In the genomic region with DNA sequence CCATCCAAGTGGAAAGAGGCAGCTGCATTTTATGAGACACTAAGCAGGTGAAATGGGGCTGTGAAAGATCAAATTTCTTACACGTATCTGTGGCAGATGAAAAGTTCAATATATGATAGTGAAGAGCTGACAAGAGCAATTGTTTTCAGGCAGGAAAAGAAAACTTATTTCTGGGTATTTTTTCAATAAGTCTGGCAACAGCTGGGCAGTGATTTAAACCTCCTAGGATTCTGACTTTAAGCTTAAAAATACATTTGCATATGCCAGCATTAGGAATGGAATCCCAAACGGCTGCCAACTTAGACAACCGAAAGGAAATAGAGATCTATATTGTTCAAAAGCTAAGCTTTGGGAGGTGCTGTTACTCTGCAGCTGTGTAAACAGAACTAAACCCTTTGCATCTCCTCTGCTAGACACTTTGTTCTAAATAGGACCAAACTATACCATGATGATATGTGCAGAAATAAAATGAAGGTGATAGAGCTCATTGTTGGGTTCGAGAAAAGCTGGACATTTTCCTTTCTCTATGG, we compare ENCODE assay signal across 12 cellular contexts. TPM values are rescaled to one million over a fixed set of nuclear protein-coding genes. Genes with fewer than 3 reads are reported as not detected.
A peak's percentile ranks its signal among the peaks of the same experiment; 100 is the strongest.
DNase-seq lines count a peak whose midpoint lies in the region; ATAC-seq and TF ChIP-seq lines count a peak whose summit lies in the region.
"Had no signal": no experiment of that assay in that cellular context is flagged by ENCODE, and none has a peak within 500 bp of the region (broad histone marks: within the 10 kb centered on the region; RNA-seq: fewer than 3 reads in every experiment).

No MANE protein-coding gene starts in this region.

- no peaks in the 10 kb centered on the region for H3K36me3 Mint-ChIP-seq in natural killer cell

- peaks cover 10 to 15% of the 10 kb centered on the region in 2 donors for H3K27me3 Mint-ChIP-seq in natural killer cell (ENCODE audit: low read depth in 2 of 2)
- H3K27me3 Mint-ChIP-seq: activated CD4-positive, alpha-beta memory T cell treated with anti-CD3 and anti-CD28 coated beads, Interleukin-2, amount 10 ng/mL, durations not matched to agents 7 days and 5 days had no signal

- TF ChIP-seq CTCF in ascending aorta (IDR thresholded peaks at IDR 0.05) = no peak
- no peak for TF ChIP-seq CTCF in natural killer cell (IDR thresholded peaks at IDR 0.05)

- H3K27me3 ChIP-seq in skeletal muscle satellite cell (ENCODE audit: control insufficient read depth, insufficient read depth, low read length) (no peaks in the 10 kb centered on the region), ascending aorta (no peaks in the 10 kb centered on the region)
- H3K27me3 ChIP-seq: cardiac muscle cell, left lung had no signal

- H3K9me3 ChIP-seq in skeletal muscle satellite cell (replicated peaks; ENCODE audit: low read length) = no peaks in the 10 kb centered on the region
- H3K9me3 ChIP-seq in ascending aorta = no peaks in the 10 kb centered on the region
- H3K9me3 ChIP-seq: left lung had no signal

- H3K36me3 ChIP-seq in skeletal muscle satellite cell (ENCODE audit: insufficient read depth, low read length) (no peaks in the 10 kb centered on the region), ascending aorta (no peaks in the 10 kb centered on the region)
- H3K36me3 ChIP-seq: cardiac muscle cell, left lung had no signal

- H3K4me3 ChIP-seq in skeletal muscle satellite cell (ENCODE audit: low read length) = peak overlapping the region; percentile 33
- no peak overlapping the region for H3K4me3 ChIP-seq in ascending aorta
- H3K4me3 ChIP-seq: cardiac muscle cell, left lung had no signal

- H3K9me3 Mint-ChIP-seq in natural killer cell = no peaks in the 10 kb centered on the region
- H3K9me3 Mint-ChIP-seq: activated CD4-positive, alpha-beta memory T cell treated with anti-CD3 and anti-CD28 coated beads, Interleukin-2, amount 10 ng/mL, durations not matched to agents 7 days and 5 days had no signal

- peak; percentile 2 for DNase-seq in NCI-H128 (lab: John Stamatoyannopoulos, UW; ENCODE audit: unreplicated experiment)
- DNase-seq in NCI-H510A treated with DMSO at 0.1 percent for 48 hours (lab: John Stamatoyannopoulos, UW) = peak; percentile 76
- peak; percentile 64 for DNase-seq in brain pericyte (ENCODE audit: low read depth, low spot score)
- DNase-seq in ascending aorta (ENCODE audit: low spot score in 2 of 2) = no peak
- DNase-seq in stimulated activated CD8-positive, alpha-beta memory T cell treated with anti-CD3 and anti-CD28 coated beads, Interleukin-4, amount 100 ng/mL, for 48 hours = no peak
- DNase-seq in natural killer cell = no peak
- DNase-seq: activated CD4-positive, alpha-beta memory T cell treated with anti-CD3 and anti-CD28 coated beads, Interleukin-2, amount 10 ng/mL, durations not matched to agents 7 days and 5 days; hippocampal formation; left lung; T1000 had no signal

- no peak overlapping the region for H3K27ac ChIP-seq in ascending aorta
- H3K27ac ChIP-seq: cardiac muscle cell, left lung had no signal

- peak overlapping the region; percentile 69 for H3K4me2 ChIP-seq in skeletal muscle satellite cell (ENCODE audit: low read length)

- peak overlapping the region; percentile 21 for H3K9ac ChIP-seq in skeletal muscle satellite cell (ENCODE audit: low read depth, low read length)

- intact Hi-C loops in ascending aorta (cut with DNase I) = no loop called here
- intact Hi-C loops in natural killer cell (cut with micrococcal nuclease) = no loop called here

- H3K27ac Mint-ChIP-seq in natural killer cell = no peak overlapping the region
- H3K27ac Mint-ChIP-seq: activated CD4-positive, alpha-beta memory T cell treated with anti-CD3 and anti-CD28 coated beads, Interleukin-2, amount 10 ng/mL, durations not matched to agents 7 days and 5 days had no signal

- ATAC-seq in natural killer cell = no peak
- ATAC-seq: left lung had no signal

- no peaks in the 10 kb centered on the region for H3K4me1 Mint-ChIP-seq in natural killer cell
- H3K4me1 Mint-ChIP-seq: activated CD4-positive, alpha-beta memory T cell treated with anti-CD3 and anti-CD28 coated beads, Interleukin-2, amount 10 ng/mL, durations not matched to agents 7 days and 5 days had no signal

- peaks cover 9% of the 10 kb centered on the region for H3K4me1 ChIP-seq in skeletal muscle satellite cell (ENCODE audit: control insufficient read depth, insufficient read depth, low read length)
- H3K4me1 ChIP-seq in ascending aorta = peaks cover 0 to 3% of the 10 kb centered on the region in 2 donors
- H3K4me1 ChIP-seq: left lung had no signal

- no peak overlapping the region for H3K4me3 Mint-ChIP-seq in natural killer cell
- H3K4me3 Mint-ChIP-seq: activated CD4-positive, alpha-beta memory T cell treated with anti-CD3 and anti-CD28 coated beads, Interleukin-2, amount 10 ng/mL, durations not matched to agents 7 days and 5 days had no signal

RNA-seq across cellular contexts. Expression of gene DYNC1I1, which starts 26.1 kb away (rescaled TPM):
- total RNA-seq in skeletal muscle satellite cell (2012; rRNA removed) = 0.76 and 4.6 TPM in 2 replicates
- total RNA-seq in ascending aorta (13.2 TPM), natural killer cell (not detected)
- total RNA-seq: activated CD4-positive, alpha-beta memory T cell treated with anti-CD3 and anti-CD28 coated beads, Interleukin-2, amount 10 ng/mL, durations not matched to agents 7 days and 5 days had no signal

Comparison
In these comparisons a context has a peak if more than half of its experiments do, and no peak if none do; other contexts are left out.
1. DNase-seq: peak in NCI-H128 (single experiment), NCI-H510A treated with DMSO at 0.1 percent for 48 hours (single experiment) and brain pericyte (single experiment); none in ascending aorta (0 of 2), stimulated activated CD8-positive, alpha-beta memory T cell treated with anti-CD3 and anti-CD28 coated beads, Interleukin-4, amount 100 ng/mL, for 48 hours (single experiment) and natural killer cell (single experiment).
2. RNA of gene DYNC1I1, which starts 26.1 kb away (total RNA-seq): 13.2 TPM in ascending aorta (single experiment); not detected in natural killer cell; every median in the first group is over 10 times any median in the second.